In the genomic region with DNA sequence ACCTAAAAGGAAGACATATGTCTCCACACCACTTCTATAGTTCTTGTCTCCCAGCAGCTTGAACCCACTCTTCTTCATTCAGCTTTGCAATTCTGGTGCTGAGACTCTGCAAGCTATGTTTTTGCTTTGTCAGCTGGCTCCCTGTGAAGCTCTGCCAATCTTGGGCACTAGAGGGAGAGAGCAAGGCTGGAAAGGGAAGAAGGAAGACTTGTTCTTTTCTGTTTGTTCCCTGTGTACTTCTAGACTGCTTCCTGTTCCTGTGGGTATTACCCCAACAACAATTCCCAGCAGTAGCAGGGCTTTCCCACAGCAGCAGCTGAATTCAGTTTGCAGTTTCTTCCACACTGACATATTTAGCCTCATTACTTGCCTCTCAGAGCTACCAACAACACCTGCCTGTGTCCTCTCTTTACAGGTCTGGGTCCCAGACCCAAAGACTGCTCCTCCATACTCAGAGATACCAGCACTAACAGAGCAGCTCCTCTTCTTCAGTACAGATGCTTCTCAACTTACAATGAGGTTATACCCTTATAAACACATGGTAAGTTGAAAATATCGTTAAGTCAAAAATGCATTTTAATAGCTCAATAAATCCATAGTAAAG, we compare ENCODE assay signal across 10 cellular contexts.
A peak's percentile ranks its signal among the peaks of the same experiment; 100 is the strongest.
DNase-seq lines count a peak whose midpoint lies in the region; ATAC-seq, FAIRE-seq and TF ChIP-seq lines count a peak whose summit lies in the region.
"Had no signal": no experiment of that assay in that cellular context is flagged by ENCODE, and none has a peak within 500 bp of the region (broad histone marks: within the 10 kb centered on the region; RNA-seq: fewer than 3 reads in every experiment).

No MANE protein-coding gene starts in this region.

- peak; percentile 41 for DNase-seq in AG20443 (ENCODE audit: low spot score)
- DNase-seq in HFF-Myc (ENCODE audit: extremely low read depth, low read depth): peak; percentile 27
- no peak for DNase-seq in keratinocyte (ENCODE audit: low read depth, low spot score)
- no peak for DNase-seq in suprapubic skin (ENCODE audit: low spot score in 2 of 2)
- no peak for DNase-seq in NCI-H2227 treated with DMSO at 0.1 percent for 48 hours (lab: John Stamatoyannopoulos, UW)
- no peak for DNase-seq in HPDE6-E6E7 (ENCODE audit: extremely low spot score)
- DNase-seq: activated CD8-positive, alpha-beta memory T cell treated with anti-CD3 and anti-CD28 coated beads, Interleukin-2, amount 10 ng/mL, durations not matched to agents 7 days and 5 days; NK-92 treated with Interleukin-12 subunit alpha and Interleukin-12 subunit beta, amount 100 ng/mL, for 24 hours had no signal

- ATAC-seq in GM18519 (IDR thresholded peaks at IDR 0.05; ENCODE audit: low FRiP score, unreplicated experiment): no peak
- ATAC-seq: activated CD8-positive, alpha-beta memory T cell treated with anti-CD3 and anti-CD28 coated beads, Interleukin-2, amount 10 ng/mL, durations not matched to agents 7 days and 5 days had no signal

- H3K27me3 ChIP-seq in keratinocyte (ENCODE audit: control insufficient read depth, extremely low read depth, insufficient read depth, low read length) (no peaks in the 10 kb centered on the region), suprapubic skin (no peaks in the 10 kb centered on the region)

- no peak overlapping the region for H3K4me2 ChIP-seq in keratinocyte (ENCODE audit: control insufficient read depth, extremely low read depth, insufficient read depth, low read depth, low read length)

- H3K4me1 ChIP-seq in keratinocyte (ENCODE audit: control insufficient read depth, extremely low read depth, insufficient read depth, low read length) (no peaks in the 10 kb centered on the region), suprapubic skin (no peaks in the 10 kb centered on the region)

- peak overlapping the region; percentile 33 for H2AFZ ChIP-seq in keratinocyte (ENCODE audit: control insufficient read depth, low read length)

- dilution Hi-C loops in keratinocyte (cut with MboI; ENCODE audit: extremely low pct_ligation_motif_present, low sequenced_read_pairs): no loop called here

- H3K9me1 ChIP-seq in keratinocyte (ENCODE audit: control insufficient read depth, extremely low read depth, insufficient read depth, low read length): no peaks in the 10 kb centered on the region

- no peak overlapping the region for H3K9ac ChIP-seq in keratinocyte (ENCODE audit: control insufficient read depth, extremely low read depth, insufficient read depth, low read length)

- no peaks in the 10 kb centered on the region for H3K79me2 ChIP-seq in keratinocyte (ENCODE audit: control insufficient read depth, insufficient read depth, low read length)

- peak; percentile 72 for FAIRE-seq in keratinocyte (lab: Jason Lieb, UNC)

- peak; percentile 43 for TF ChIP-seq CTCF in HFF-Myc (IDR thresholded peaks at IDR 0.05; ENCODE audit: low read depth, low read length, missing control alignments)
- peak; percentile 41 for TF ChIP-seq CTCF in WI38 (IDR thresholded peaks at IDR 0.05; ENCODE audit: low read depth, low read length)
- TF ChIP-seq CTCF in keratinocyte (optimal IDR thresholded peaks at IDR 0.05 in 1 of 3, IDR thresholded peaks at IDR 0.05 in 1 of 3, conservative IDR thresholded peaks at IDR 0.05 in 1 of 3; ENCODE audit: extremely low read depth in 1 of 3, insufficient read depth in 2 of 3, low read length in 3 of 3): peak; percentile 18 to 64 (median 34)
- TF ChIP-seq CTCF in suprapubic skin (IDR thresholded peaks at IDR 0.05): no peak

- H3K9me3 ChIP-seq in keratinocyte (ENCODE audit: control insufficient read depth, low read depth, low read length) (no peaks in the 10 kb centered on the region), suprapubic skin (no peaks in the 10 kb centered on the region)

- no peak for TF ChIP-seq POLR2A in suprapubic skin (IDR thresholded peaks at IDR 0.05)

- H3K36me3 ChIP-seq in keratinocyte (ENCODE audit: control insufficient read depth in 2 of 2, extremely low read depth in 1 of 2, insufficient read depth in 2 of 2, low read length in 2 of 2) (no peaks in the 10 kb centered on the region), suprapubic skin (no peaks in the 10 kb centered on the region)

- 90% methylated on average over 1 of the region's 1 CpG for WGBS in suprapubic skin

- no peaks in the 10 kb centered on the region for H4K20me1 ChIP-seq in keratinocyte (ENCODE audit: control insufficient read depth, extremely low read depth, insufficient read depth, low read length)

- no peak for TF ChIP-seq EP300 in suprapubic skin (IDR thresholded peaks at IDR 0.05)

- no peak overlapping the region for H3K4me3 ChIP-seq in HFF-Myc (replicated peaks; ENCODE audit: low read depth, low read length)
- no peak overlapping the region for H3K4me3 ChIP-seq in WI38 (ENCODE audit: low read depth, low read length)
- no peak overlapping the region for H3K4me3 ChIP-seq in keratinocyte (ENCODE audit: control insufficient read depth in 2 of 3, extremely low read depth in 1 of 3, insufficient read depth in 2 of 3, low read depth in 1 of 3, low read length in 3 of 3)
- H3K4me3 ChIP-seq in suprapubic skin: no peak overlapping the region

- H3K27ac ChIP-seq in keratinocyte (ENCODE audit: control insufficient read depth, insufficient read depth, low read length) (no peak overlapping the region), suprapubic skin (no peak overlapping the region)

Comparison
In these comparisons a context has a peak if more than half of its experiments do, and no peak if none do; other contexts are left out.
1. DNase-seq: peak in AG20443 (single experiment) and HFF-Myc (single experiment); none in keratinocyte (single experiment), suprapubic skin (0 of 2), NCI-H2227 treated with DMSO at 0.1 percent for 48 hours (single experiment) and HPDE6-E6E7 (single experiment).
2. CTCF ChIP-seq: peak in HFF-Myc (single experiment), WI38 (single experiment) and keratinocyte (3 of 3); none in suprapubic skin (0 of 2).